1 cellular context compared by ENCODE assay signal in genomic region chr13:98598043-98598442, GRCh38.
TF ChIP-seq lines count a peak whose summit lies in the region.

No MANE protein-coding gene starts in this region.

TF ChIP-seq in H1, 55 proteins besides CTCF, POLR2A, EP300 and RAD21:
- TF ChIP-seq SIRT6 (IDR thresholded peaks at IDR 0.05; ENCODE audit: low read length) (no peak), JUND (IDR thresholded peaks at IDR 0.05; ENCODE audit: low read length) (no peak), ASH2L (IDR thresholded peaks at IDR 0.05; ENCODE audit: low read length) (no peak), MAX (IDR thresholded peaks at IDR 0.05) (no peak), JUN (IDR thresholded peaks at IDR 0.05; ENCODE audit: low read depth, low read length) (no peak), CHD1 (IDR thresholded peaks at IDR 0.05; ENCODE audit: low read depth, low read length) (no peak), E2F6 (IDR thresholded peaks at IDR 0.05) (no peak), EGR1 (IDR thresholded peaks at IDR 0.05; ENCODE audit: borderline replicate concordance, low read depth, low read length) (no peak), TEAD4 (IDR thresholded peaks at IDR 0.05; ENCODE audit: low read depth, low read length) (no peak), ZNF274 (IDR thresholded peaks at IDR 0.05; ENCODE audit: borderline replicate concordance, extremely low read depth, low read length) (no peak), TAF7 (optimal IDR thresholded peaks at IDR 0.05; ENCODE audit: borderline replicate concordance, low read depth, low read length) (no peak)
